In the genomic region with DNA sequence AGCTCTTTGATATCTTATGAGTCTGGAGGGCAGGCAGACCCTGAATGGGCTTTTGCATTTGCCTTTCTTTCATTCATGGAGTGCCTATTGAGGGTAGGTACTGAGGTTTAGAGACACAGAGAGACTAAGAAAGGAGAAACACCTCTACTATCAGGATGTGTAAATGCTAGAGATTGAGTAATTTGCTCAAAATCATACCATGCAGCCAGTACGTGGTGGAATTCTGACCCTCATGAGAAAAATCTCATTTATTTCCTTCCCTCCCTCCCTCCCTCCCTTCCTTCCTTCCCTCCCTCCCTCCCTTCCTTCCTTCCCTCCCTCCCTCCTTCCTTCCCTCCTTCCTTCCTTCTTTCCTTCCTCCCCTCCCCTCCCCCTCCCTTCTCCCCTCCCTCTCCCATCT, we compare ENCODE assay signal across 27 cellular contexts. TPM values are rescaled to one million over a fixed set of nuclear protein-coding genes. Genes with fewer than 3 reads are reported as not detected.
DNase-seq lines count a peak whose midpoint lies in the region; ATAC-seq and TF ChIP-seq lines count a peak whose summit lies in the region.
"Had no signal": no experiment of that assay in that cellular context is flagged by ENCODE, and none has a peak within 500 bp of the region (broad histone marks: within the 10 kb centered on the region; RNA-seq: fewer than 3 reads in every experiment).

No MANE protein-coding gene starts in this region.

- TF ChIP-seq CTCF in thyroid gland (IDR thresholded peaks at IDR 0.05) = no peak

- intact Hi-C loops in activated T-helper 2 cell treated with anti-CD3 and anti-CD28 coated beads, Interferon-gamma antibody, Interleukin-2, Interleukin-4, amounts not matched to agents 10 μg/mL and 5 μg/mL and 100 μg/mL, durations not matched to agents 14 hours and 24 hours and 36 hours (cut with micrococcal nuclease) = no loop called here
- intact Hi-C loops in naive thymus-derived CD4-positive, alpha-beta T cell (cut with micrococcal nuclease) = no loop called here
- intact Hi-C loops in thyroid gland (cut with DNase I) = no loop called here

- no peaks in the 10 kb centered on the region for H3K27me3 Mint-ChIP-seq in activated CD8-positive, alpha-beta memory T cell treated with anti-CD3 and anti-CD28 coated beads, Interleukin-2, amount 10 ng/mL, durations not matched to agents 7 days and 5 days
- H3K27me3 Mint-ChIP-seq in activated T-helper 2 cell treated with anti-CD3 and anti-CD28 coated beads, Interferon-gamma antibody, Interleukin-2, Interleukin-4, amounts not matched to agents 10 μg/mL and 5 μg/mL and 100 μg/mL, durations not matched to agents 14 hours and 24 hours and 36 hours (ENCODE audit: low read depth) = no peaks in the 10 kb centered on the region
- H3K27me3 Mint-ChIP-seq in naive thymus-derived CD4-positive, alpha-beta T cell = no peaks in the 10 kb centered on the region
- H3K27me3 Mint-ChIP-seq: CD4-positive, CD25-positive, alpha-beta regulatory T cell; naive thymus-derived CD8-positive, alpha-beta T cell; stimulated activated naive B cell treated with anti-CD40 and anti-IgM and Interleukin-4, amounts not matched to agents 10 μg/mL and 1 μg/mL and 100 μg/mL, for 72 hours had no signal

- peaks cover 70 to 72% of the 10 kb centered on the region in 2 donors for H3K4me1 ChIP-seq in naive thymus-derived CD4-positive, alpha-beta T cell (ENCODE audit: control insufficient read depth in 2 of 2, insufficient read depth in 2 of 2, low read length in 2 of 2)
- peaks cover 27 to 50% of the 10 kb centered on the region in 2 donors for H3K4me1 ChIP-seq in thyroid gland

- H3K4me1 Mint-ChIP-seq in activated CD8-positive, alpha-beta memory T cell treated with anti-CD3 and anti-CD28 coated beads, Interleukin-2, amount 10 ng/mL, durations not matched to agents 7 days and 5 days = peaks cover 84% of the 10 kb centered on the region
- H3K4me1 Mint-ChIP-seq in activated T-helper 2 cell treated with anti-CD3 and anti-CD28 coated beads, Interferon-gamma antibody, Interleukin-2, Interleukin-4, amounts not matched to agents 10 μg/mL and 5 μg/mL and 100 μg/mL, durations not matched to agents 14 hours and 24 hours and 36 hours (ENCODE audit: low read depth) = peaks cover 71% of the 10 kb centered on the region
- peaks cover 64 to 92% (median 81%) of the 10 kb centered on the region in 7 donors for H3K4me1 Mint-ChIP-seq in naive thymus-derived CD4-positive, alpha-beta T cell

- H3K9me3 Mint-ChIP-seq in activated CD8-positive, alpha-beta memory T cell treated with anti-CD3 and anti-CD28 coated beads, Interleukin-2, amount 10 ng/mL, durations not matched to agents 7 days and 5 days (ENCODE audit: low read depth) = no peaks in the 10 kb centered on the region
- no peaks in the 10 kb centered on the region for H3K9me3 Mint-ChIP-seq in activated T-helper 2 cell treated with anti-CD3 and anti-CD28 coated beads, Interferon-gamma antibody, Interleukin-2, Interleukin-4, amounts not matched to agents 10 μg/mL and 5 μg/mL and 100 μg/mL, durations not matched to agents 14 hours and 24 hours and 36 hours
- no peaks in the 10 kb centered on the region for H3K9me3 Mint-ChIP-seq in naive thymus-derived CD4-positive, alpha-beta T cell
- H3K9me3 Mint-ChIP-seq: mesothelial cell of epicardium; naive thymus-derived CD8-positive, alpha-beta T cell; stimulated activated naive B cell treated with anti-CD40 and anti-IgM and Interleukin-4, amounts not matched to agents 10 μg/mL and 1 μg/mL and 100 μg/mL, for 72 hours had no signal

- no peaks in the 10 kb centered on the region for H3K9me3 ChIP-seq in naive thymus-derived CD4-positive, alpha-beta T cell (ENCODE audit: control insufficient read depth in 2 of 3, low read length in 3 of 3)
- no peaks in the 10 kb centered on the region for H3K9me3 ChIP-seq in thyroid gland
- H3K9me3 ChIP-seq: pancreas, testis had no signal

- POLR2A ChIA-PET in naive thymus-derived CD4-positive, alpha-beta T cell (lab: Charles Lee) = interaction anchor here (17.2 kb wide), 1 partner anchor 17 kb away, joined by 300 read pairs; a partner anchor contains a TSS

- H3K27ac Mint-ChIP-seq in activated CD8-positive, alpha-beta memory T cell treated with anti-CD3 and anti-CD28 coated beads, Interleukin-2, amount 10 ng/mL, durations not matched to agents 7 days and 5 days = peak overlapping the region; percentile 63
- peak overlapping the region; percentile 27 for H3K27ac Mint-ChIP-seq in activated T-helper 2 cell treated with anti-CD3 and anti-CD28 coated beads, Interferon-gamma antibody, Interleukin-2, Interleukin-4, amounts not matched to agents 10 μg/mL and 5 μg/mL and 100 μg/mL, durations not matched to agents 14 hours and 24 hours and 36 hours
- peak overlapping the region in 8 of 9 donors; percentile 36 to 84 (median 73) for H3K27ac Mint-ChIP-seq in naive thymus-derived CD4-positive, alpha-beta T cell
- H3K27ac Mint-ChIP-seq: mesothelial cell of epicardium had no signal

- CTCF ChIA-PET in activated CD8-positive, alpha-beta memory T cell treated with anti-CD3 and anti-CD28 coated beads, Interleukin-2, amount 10 ng/mL, durations not matched to agents 7 days and 5 days (lab: Charles Lee) = interaction anchor here (1.2 to 17.1 kb wide), 6 partner anchors 11 to 250 kb away, joined by 3 to 211 read pairs (median 6); a partner anchor contains a TSS
- CTCF ChIA-PET in naive thymus-derived CD4-positive, alpha-beta T cell (lab: Charles Lee) = interaction anchor here (0.6 to 6.0 kb wide), 3 partner anchors 14 to 27 kb away, joined by 3 to 30 read pairs (median 5); a partner anchor contains a TSS

- WGBS in thyroid gland, 2 donors = 57 to 58% methylated on average over 1 of the region's 1 CpG

- ATAC-seq in activated CD8-positive, alpha-beta memory T cell treated with anti-CD3 and anti-CD28 coated beads, Interleukin-2, amount 10 ng/mL, durations not matched to agents 7 days and 5 days = no peak
- ATAC-seq in naive thymus-derived CD4-positive, alpha-beta T cell = no peak
- ATAC-seq: left ventricle myocardium superior; naive thymus-derived CD8-positive, alpha-beta T cell; pancreas; right cardiac atrium; stimulated activated naive B cell treated with anti-CD40 and anti-IgM and Interleukin-4, amounts not matched to agents 10 μg/mL and 1 μg/mL and 100 μg/mL, for 72 hours had no signal

- H3K36me3 Mint-ChIP-seq in activated CD8-positive, alpha-beta memory T cell treated with anti-CD3 and anti-CD28 coated beads, Interleukin-2, amount 10 ng/mL, durations not matched to agents 7 days and 5 days = peaks cover 31% of the 10 kb centered on the region
- peaks cover 66% of the 10 kb centered on the region for H3K36me3 Mint-ChIP-seq in activated T-helper 2 cell treated with anti-CD3 and anti-CD28 coated beads, Interferon-gamma antibody, Interleukin-2, Interleukin-4, amounts not matched to agents 10 μg/mL and 5 μg/mL and 100 μg/mL, durations not matched to agents 14 hours and 24 hours and 36 hours (ENCODE audit: low read depth)
- H3K36me3 Mint-ChIP-seq in naive thymus-derived CD4-positive, alpha-beta T cell = peaks cover 0 to 38% (median 4%) of the 10 kb centered on the region in 5 donors

- H3K27me3 ChIP-seq in naive thymus-derived CD4-positive, alpha-beta T cell (ENCODE audit: control insufficient read depth in 2 of 2, insufficient read depth in 2 of 2, low read length in 2 of 2) = no peaks in the 10 kb centered on the region
- no peaks in the 10 kb centered on the region for H3K27me3 ChIP-seq in thyroid gland
- H3K27me3 ChIP-seq: pancreas, testis had no signal

- TF ChIP-seq POLR2A in thyroid gland (IDR thresholded peaks at IDR 0.05) = no peak

- no peak overlapping the region for H3K4me3 Mint-ChIP-seq in activated CD8-positive, alpha-beta memory T cell treated with anti-CD3 and anti-CD28 coated beads, Interleukin-2, amount 10 ng/mL, durations not matched to agents 7 days and 5 days
- H3K4me3 Mint-ChIP-seq in activated T-helper 2 cell treated with anti-CD3 and anti-CD28 coated beads, Interferon-gamma antibody, Interleukin-2, Interleukin-4, amounts not matched to agents 10 μg/mL and 5 μg/mL and 100 μg/mL, durations not matched to agents 14 hours and 24 hours and 36 hours (ENCODE audit: low read depth) = no peak overlapping the region
- no peak overlapping the region for H3K4me3 Mint-ChIP-seq in naive thymus-derived CD4-positive, alpha-beta T cell
- H3K4me3 Mint-ChIP-seq: mesothelial cell of epicardium; stimulated activated naive B cell treated with anti-CD40 and anti-IgM and Interleukin-4, amounts not matched to agents 10 μg/mL and 1 μg/mL and 100 μg/mL, for 72 hours had no signal

- DNase-seq in activated CD8-positive, alpha-beta memory T cell treated with anti-CD3 and anti-CD28 coated beads, Interleukin-2, amount 10 ng/mL, durations not matched to agents 7 days and 5 days = no peak
- DNase-seq in activated CD8-positive, alpha-beta memory T cell treated with anti-CD3 and anti-CD28 coated beads, Interleukin-2, amount 50 U/mL, for 48 hours = no peak
- DNase-seq in activated T-helper 2 cell treated with anti-CD3 and anti-CD28 coated beads, Interferon-gamma antibody, Interleukin-2, Interleukin-4, amounts not matched to agents 10 μg/mL and 5 μg/mL and 100 μg/mL, durations not matched to agents 14 hours and 24 hours and 36 hours (ENCODE audit: low spot score) = no peak
- DNase-seq in naive thymus-derived CD4-positive, alpha-beta T cell = no peak
- DNase-seq in thyroid gland (no peak), DMS 273 treated with DMSO at 0.1 percent for 48 hours (lab: John Stamatoyannopoulos, UW) (no peak), NCI-H146 (lab: John Stamatoyannopoulos, UW) (no peak), NCI-H2107 treated with DMSO at 0.1 percent for 48 hours (lab: John Stamatoyannopoulos, UW; ENCODE audit: unreplicated experiment) (no peak)
- DNase-seq: activated CD4-positive, alpha-beta T cell treated with anti-CD3 and anti-CD28 coated beads for 4 hours; activated gamma-delta T cell; CD4-positive, CD25-positive, alpha-beta regulatory T cell; cerebellar nuclear complex; left ventricle myocardium superior; naive thymus-derived CD8-positive, alpha-beta T cell; NCI-H1930; NCI-H526 treated with DMSO at 0.1 percent for 48 hours; right cardiac atrium; Right ventricle myocardium superior; stimulated activated CD4-positive, alpha-beta T cell treated with anti-CD3 and anti-CD28 coated beads, Interleukin-4, amount 100 ng/mL, for 4 hours; stimulated activated naive B cell treated with anti-CD40 and anti-IgM and Interleukin-4, amounts not matched to agents 10 μg/mL and 1 μg/mL and 100 μg/mL, for 72 hours; testis had no signal

- peak overlapping the region; percentile 31 for H3K27ac ChIP-seq in naive thymus-derived CD4-positive, alpha-beta T cell (ENCODE audit: low read depth, low read length)
- peak overlapping the region; percentile 77 to 90 (median 87) for H3K27ac ChIP-seq in thyroid gland
- H3K27ac ChIP-seq: pancreas, VCaP had no signal

- no peaks in the 10 kb centered on the region for H3K36me3 ChIP-seq in naive thymus-derived CD4-positive, alpha-beta T cell (ENCODE audit: control insufficient read depth in 2 of 3, insufficient read depth in 3 of 3, low read length in 3 of 3)
- H3K36me3 ChIP-seq in thyroid gland = peaks cover 6% of the 10 kb centered on the region in 2 donors
- H3K36me3 ChIP-seq: pancreas had no signal

- H3K4me3 ChIP-seq in naive thymus-derived CD4-positive, alpha-beta T cell (ENCODE audit: low read length) = no peak overlapping the region
- no peak overlapping the region for H3K4me3 ChIP-seq in thyroid gland (replicated peaks in 1 of 3)
- H3K4me3 ChIP-seq: pancreas, testis had no signal

RNA-seq across cellular contexts. Expression of a gene that starts 18.4 kb away (rescaled TPM):
- 100 to 1,000 TPM; 176 to 183 TPM for total RNA-seq in activated CD8-positive, alpha-beta memory T cell treated with anti-CD3 and anti-CD28 coated beads, Interleukin-2, amount 10 ng/mL, durations not matched to agents 7 days and 5 days
- 136 and 146 TPM in 2 replicates for total RNA-seq in activated T-helper 2 cell treated with anti-CD3 and anti-CD28 coated beads, Interferon-gamma antibody, Interleukin-2, Interleukin-4, amounts not matched to agents 10 μg/mL and 5 μg/mL and 100 μg/mL, durations not matched to agents 14 hours and 24 hours and 36 hours
- total RNA-seq in naive thymus-derived CD4-positive, alpha-beta T cell = 100 to 1,000 TPM; 120 to 151 (median 147) TPM
- 100 to 1,000 TPM in 1 of 2 donors, 10 to 100 TPM in 1; 75.8 to 109 TPM for polyA plus RNA-seq in naive thymus-derived CD4-positive, alpha-beta T cell
- total RNA-seq in thyroid gland = 100 to 1,000 TPM in 1 of 4 donors, 10 to 100 TPM in 3; 67.7 to 107 (median 71.7) TPM

RNA-seq across cellular contexts. Expression of a gene that starts 43.7 kb away (rescaled TPM):
- total RNA-seq in activated CD8-positive, alpha-beta memory T cell treated with anti-CD3 and anti-CD28 coated beads, Interleukin-2, amount 10 ng/mL, durations not matched to agents 7 days and 5 days = 10 to 100 TPM; 28.4 to 32.0 TPM
- total RNA-seq in activated T-helper 2 cell treated with anti-CD3 and anti-CD28 coated beads, Interferon-gamma antibody, Interleukin-2, Interleukin-4, amounts not matched to agents 10 μg/mL and 5 μg/mL and 100 μg/mL, durations not matched to agents 14 hours and 24 hours and 36 hours = 31.2 and 34.3 TPM in 2 replicates
- 10 to 100 TPM; 13.6 to 25.9 (median 18.3) TPM for total RNA-seq in naive thymus-derived CD4-positive, alpha-beta T cell
- 10 to 100 TPM in 1 of 2 donors, 1 to 10 TPM in 1; 8.7 to 13.7 TPM for polyA plus RNA-seq in naive thymus-derived CD4-positive, alpha-beta T cell
- total RNA-seq in thyroid gland = 10 to 100 TPM; 10.0 to 14.1 (median 12.9) TPM

RNA-seq across cellular contexts. Expression of a gene that starts 43.7 kb away (rescaled TPM):
- 10 to 100 TPM; 14.8 to 20.8 TPM for total RNA-seq in activated CD8-positive, alpha-beta memory T cell treated with anti-CD3 and anti-CD28 coated beads, Interleukin-2, amount 10 ng/mL, durations not matched to agents 7 days and 5 days
- 19.3 TPM in 2 replicates for total RNA-seq in activated T-helper 2 cell treated with anti-CD3 and anti-CD28 coated beads, Interferon-gamma antibody, Interleukin-2, Interleukin-4, amounts not matched to agents 10 μg/mL and 5 μg/mL and 100 μg/mL, durations not matched to agents 14 hours and 24 hours and 36 hours
- 10 to 100 TPM; 15.5 to 19.9 (median 19.1) TPM for total RNA-seq in naive thymus-derived CD4-positive, alpha-beta T cell
- polyA plus RNA-seq in naive thymus-derived CD4-positive, alpha-beta T cell = 10 to 100 TPM; 52.1 to 67.7 TPM
- 10 to 100 TPM in 1 of 4 donors, 1 to 10 TPM in 3; 4.2 to 10.0 (median 6.6) TPM for total RNA-seq in thyroid gland

RNA-seq across cellular contexts. Expression of a gene that starts 51.1 kb away (rescaled TPM):
- total RNA-seq in activated CD8-positive, alpha-beta memory T cell treated with anti-CD3 and anti-CD28 coated beads, Interleukin-2, amount 10 ng/mL, durations not matched to agents 7 days and 5 days = not detected
- not detected in 2 replicates for total RNA-seq in activated T-helper 2 cell treated with anti-CD3 and anti-CD28 coated beads, Interferon-gamma antibody, Interleukin-2, Interleukin-4, amounts not matched to agents 10 μg/mL and 5 μg/mL and 100 μg/mL, durations not matched to agents 14 hours and 24 hours and 36 hours
- not detected for total RNA-seq in naive thymus-derived CD4-positive, alpha-beta T cell
- polyA plus RNA-seq in naive thymus-derived CD4-positive, alpha-beta T cell = not detected
- total RNA-seq in thyroid gland = not detected
- total RNA-seq: A172; CD4-positive, CD25-positive, alpha-beta regulatory T cell; dermis microvascular lymphatic vessel endothelial cell; H1; left ventricle myocardium superior; mesothelial cell of epicardium; naive thymus-derived CD8-positive, alpha-beta T cell; pancreas; right cardiac atrium; Right ventricle myocardium superior had no signal
- polyA plus RNA-seq: CD4-positive, CD25-positive, alpha-beta regulatory T cell; H1; naive thymus-derived CD8-positive, alpha-beta T cell; pancreas; right cardiac atrium had no signal
